In the genomic region with DNA sequence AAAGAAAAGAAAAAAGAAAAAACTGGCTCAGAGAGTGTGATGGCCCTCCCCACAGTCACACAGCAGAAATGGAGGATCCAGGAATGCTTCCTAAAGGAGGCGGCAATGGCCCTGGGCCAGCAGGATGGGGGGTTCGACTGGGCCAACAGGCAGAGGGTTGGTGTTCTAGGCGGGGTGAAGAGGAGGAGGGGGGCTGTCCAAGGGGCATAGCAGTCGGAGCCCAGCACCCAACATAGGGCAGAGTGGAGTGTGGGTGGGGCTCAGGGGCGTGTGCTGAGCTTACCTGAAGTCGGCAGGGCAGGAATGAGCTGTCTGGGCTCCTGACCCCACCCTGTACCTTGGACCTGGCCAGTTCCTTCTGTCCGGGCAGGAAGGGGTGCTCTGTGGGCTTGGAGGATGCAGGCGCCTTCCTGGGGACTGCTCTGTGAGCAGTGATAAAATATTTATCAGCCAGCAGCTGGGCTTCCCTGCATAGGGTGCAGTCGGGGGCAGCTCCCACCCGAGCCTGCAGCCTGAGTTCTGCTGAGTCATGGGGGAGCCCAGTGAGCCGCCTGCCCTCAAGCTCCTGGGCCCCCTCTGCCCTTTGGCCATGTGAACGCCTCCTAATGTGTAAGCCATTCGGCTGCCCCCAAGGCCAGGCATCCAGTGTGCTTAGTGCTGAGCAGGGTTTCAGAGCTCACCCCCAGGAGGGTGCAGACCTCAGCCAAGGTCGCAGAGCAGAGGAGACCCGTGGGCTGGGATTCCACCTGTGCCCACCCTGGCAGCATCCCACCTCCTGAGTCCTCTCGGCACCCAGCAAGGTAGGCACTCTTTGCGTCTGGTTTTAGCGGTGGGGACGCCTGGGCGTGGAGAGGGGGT, we compare ENCODE assay signal across 1 cellular context.
TF ChIP-seq lines count a peak whose summit lies in the region.

No MANE protein-coding gene starts in this region.

TF ChIP-seq in GM23338, 12 proteins besides CTCF, POLR2A, EP300 and RAD21 (continued from another document):
- TF ChIP-seq, protein P1, sequence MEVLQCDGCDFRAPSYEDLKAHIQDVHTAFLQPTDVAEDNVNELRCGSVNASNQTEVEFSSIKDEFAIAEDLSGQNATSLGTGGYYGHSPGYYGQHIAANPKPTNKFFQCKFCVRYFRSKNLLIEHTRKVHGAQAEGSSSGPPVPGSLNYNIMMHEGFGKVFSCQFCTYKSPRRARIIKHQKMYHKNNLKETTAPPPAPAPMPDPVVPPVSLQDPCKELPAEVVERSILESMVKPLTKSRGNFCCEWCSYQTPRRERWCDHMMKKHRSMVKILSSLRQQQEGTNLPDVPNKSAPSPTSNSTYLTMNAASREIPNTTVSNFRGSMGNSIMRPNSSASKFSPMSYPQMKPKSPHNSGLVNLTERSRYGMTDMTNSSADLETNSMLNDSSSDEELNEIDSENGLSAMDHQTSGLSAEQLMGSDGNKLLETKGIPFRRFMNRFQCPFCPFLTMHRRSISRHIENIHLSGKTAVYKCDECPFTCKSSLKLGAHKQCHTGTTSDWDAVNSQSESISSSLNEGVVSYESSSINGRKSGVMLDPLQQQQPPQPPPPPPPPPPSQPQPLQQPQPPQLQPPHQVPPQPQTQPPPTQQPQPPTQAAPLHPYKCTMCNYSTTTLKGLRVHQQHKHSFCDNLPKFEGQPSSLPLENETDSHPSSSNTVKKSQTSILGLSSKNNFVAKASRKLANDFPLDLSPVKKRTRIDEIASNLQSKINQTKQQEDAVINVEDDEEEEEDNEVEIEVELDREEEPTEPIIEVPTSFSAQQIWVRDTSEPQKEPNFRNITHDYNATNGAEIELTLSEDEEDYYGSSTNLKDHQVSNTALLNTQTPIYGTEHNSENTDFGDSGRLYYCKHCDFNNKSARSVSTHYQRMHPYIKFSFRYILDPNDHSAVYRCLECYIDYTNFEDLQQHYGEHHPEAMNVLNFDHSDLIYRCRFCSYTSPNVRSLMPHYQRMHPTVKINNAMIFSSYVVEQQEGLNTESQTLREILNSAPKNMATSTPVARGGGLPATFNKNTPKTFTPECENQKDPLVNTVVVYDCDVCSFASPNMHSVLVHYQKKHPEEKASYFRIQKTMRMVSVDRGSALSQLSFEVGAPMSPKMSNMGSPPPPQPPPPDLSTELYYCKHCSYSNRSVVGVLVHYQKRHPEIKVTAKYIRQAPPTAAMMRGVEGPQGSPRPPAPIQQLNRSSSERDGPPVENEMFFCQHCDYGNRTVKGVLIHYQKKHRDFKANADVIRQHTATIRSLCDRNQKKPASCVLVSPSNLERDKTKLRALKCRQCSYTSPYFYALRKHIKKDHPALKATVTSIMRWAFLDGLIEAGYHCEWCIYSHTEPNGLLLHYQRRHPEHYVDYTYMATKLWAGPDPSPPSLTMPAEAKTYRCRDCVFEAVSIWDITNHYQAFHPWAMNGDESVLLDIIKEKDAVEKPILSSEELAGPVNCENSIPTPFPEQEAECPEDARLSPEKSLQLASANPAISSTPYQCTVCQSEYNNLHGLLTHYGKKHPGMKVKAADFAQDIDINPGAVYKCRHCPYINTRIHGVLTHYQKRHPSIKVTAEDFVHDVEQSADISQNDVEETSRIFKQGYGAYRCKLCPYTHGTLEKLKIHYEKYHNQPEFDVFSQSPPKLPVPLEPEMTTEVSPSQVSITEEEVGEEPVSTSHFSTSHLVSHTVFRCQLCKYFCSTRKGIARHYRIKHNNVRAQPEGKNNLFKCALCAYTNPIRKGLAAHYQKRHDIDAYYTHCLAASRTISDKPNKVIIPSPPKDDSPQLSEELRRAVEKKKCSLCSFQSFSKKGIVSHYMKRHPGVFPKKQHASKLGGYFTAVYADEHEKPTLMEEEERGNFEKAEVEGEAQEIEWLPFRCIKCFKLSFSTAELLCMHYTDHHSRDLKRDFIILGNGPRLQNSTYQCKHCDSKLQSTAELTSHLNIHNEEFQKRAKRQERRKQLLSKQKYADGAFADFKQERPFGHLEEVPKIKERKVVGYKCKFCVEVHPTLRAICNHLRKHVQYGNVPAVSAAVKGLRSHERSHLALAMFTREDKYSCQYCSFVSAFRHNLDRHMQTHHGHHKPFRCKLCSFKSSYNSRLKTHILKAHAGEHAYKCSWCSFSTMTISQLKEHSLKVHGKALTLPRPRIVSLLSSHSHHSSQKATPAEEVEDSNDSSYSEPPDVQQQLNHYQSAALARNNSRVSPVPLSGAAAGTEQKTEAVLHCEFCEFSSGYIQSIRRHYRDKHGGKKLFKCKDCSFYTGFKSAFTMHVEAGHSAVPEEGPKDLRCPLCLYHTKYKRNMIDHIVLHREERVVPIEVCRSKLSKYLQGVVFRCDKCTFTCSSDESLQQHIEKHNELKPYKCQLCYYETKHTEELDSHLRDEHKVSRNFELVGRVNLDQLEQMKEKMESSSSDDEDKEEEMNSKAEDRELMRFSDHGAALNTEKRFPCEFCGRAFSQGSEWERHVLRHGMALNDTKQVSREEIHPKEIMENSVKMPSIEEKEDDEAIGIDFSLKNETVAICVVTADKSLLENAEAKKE (CRISPR knock-in tag; IDR thresholded peaks at IDR 0.05): no peak
- TF ChIP-seq EZH2phosphoT487 (IDR thresholded peaks at IDR 0.05; ENCODE audit: unreplicated experiment): no peak
- no peak for TF ChIP-seq CREB1 (CRISPR knock-in tag; IDR thresholded peaks at IDR 0.05; ENCODE audit: low read depth)
- no peak for TF ChIP-seq EZH2 (IDR thresholded peaks at IDR 0.05; ENCODE audit: low read depth, unreplicated experiment)
- TF ChIP-seq ZNF331 (CRISPR knock-in tag; IDR thresholded peaks at IDR 0.05; ENCODE audit: low read depth): no peak
- no peak for TF ChIP-seq NANOG (IDR thresholded peaks at IDR 0.05; ENCODE audit: borderline replicate concordance)
